1 cellular context compared by ENCODE assay signal in the genomic region with DNA sequence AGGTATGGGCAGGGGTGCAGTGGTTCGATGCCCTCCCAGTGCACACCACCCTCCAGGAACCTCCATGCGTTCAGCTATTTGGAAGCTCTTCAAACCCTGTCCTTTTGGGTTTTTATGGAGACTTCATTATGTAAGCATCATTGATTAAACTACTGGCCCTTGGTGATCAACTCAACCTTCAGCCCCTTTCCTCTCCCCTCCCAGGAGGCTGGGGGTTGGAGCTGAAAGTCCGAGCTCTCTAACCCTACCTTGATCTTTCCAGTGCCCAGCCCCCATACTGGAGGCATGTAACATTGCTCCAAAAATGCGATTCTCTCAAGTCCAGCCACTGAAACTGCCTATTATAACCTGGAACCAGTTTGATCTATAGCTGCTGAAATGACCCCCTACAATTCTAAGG.
TF ChIP-seq lines count a peak whose summit lies in the region.

No MANE protein-coding gene starts in this region.

TF ChIP-seq in HepG2, 621 proteins besides CTCF, POLR2A, EP300 and RAD21 (continued from another document and continues in another):
- TF ChIP-seq, protein P1, sequence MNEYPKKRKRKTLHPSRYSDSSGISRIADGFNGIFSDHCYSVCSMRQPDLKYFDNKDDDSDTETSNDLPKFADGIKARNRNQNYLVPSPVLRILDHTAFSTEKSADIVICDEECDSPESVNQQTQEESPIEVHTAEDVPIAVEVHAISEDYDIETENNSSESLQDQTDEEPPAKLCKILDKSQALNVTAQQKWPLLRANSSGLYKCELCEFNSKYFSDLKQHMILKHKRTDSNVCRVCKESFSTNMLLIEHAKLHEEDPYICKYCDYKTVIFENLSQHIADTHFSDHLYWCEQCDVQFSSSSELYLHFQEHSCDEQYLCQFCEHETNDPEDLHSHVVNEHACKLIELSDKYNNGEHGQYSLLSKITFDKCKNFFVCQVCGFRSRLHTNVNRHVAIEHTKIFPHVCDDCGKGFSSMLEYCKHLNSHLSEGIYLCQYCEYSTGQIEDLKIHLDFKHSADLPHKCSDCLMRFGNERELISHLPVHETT (CRISPR knock-in tag; conservative IDR thresholded peaks at IDR 0.05) = no peak
- TF ChIP-seq KAT7 (CRISPR knock-in tag; IDR thresholded peaks at IDR 0.05; ENCODE audit: borderline replicate concordance) = no peak
- no peak for TF ChIP-seq XBP1 (CRISPR knock-in tag; IDR thresholded peaks at IDR 0.05)
- TF ChIP-seq ZMYM4 (CRISPR knock-in tag; IDR thresholded peaks at IDR 0.05) = peak; percentile 64
- TF ChIP-seq MYNN (CRISPR knock-in tag; IDR thresholded peaks at IDR 0.05; ENCODE audit: low read depth) = no peak
- TF ChIP-seq SATB2 (CRISPR knock-in tag; IDR thresholded peaks at IDR 0.05) = no peak
- TF ChIP-seq, protein P2, sequence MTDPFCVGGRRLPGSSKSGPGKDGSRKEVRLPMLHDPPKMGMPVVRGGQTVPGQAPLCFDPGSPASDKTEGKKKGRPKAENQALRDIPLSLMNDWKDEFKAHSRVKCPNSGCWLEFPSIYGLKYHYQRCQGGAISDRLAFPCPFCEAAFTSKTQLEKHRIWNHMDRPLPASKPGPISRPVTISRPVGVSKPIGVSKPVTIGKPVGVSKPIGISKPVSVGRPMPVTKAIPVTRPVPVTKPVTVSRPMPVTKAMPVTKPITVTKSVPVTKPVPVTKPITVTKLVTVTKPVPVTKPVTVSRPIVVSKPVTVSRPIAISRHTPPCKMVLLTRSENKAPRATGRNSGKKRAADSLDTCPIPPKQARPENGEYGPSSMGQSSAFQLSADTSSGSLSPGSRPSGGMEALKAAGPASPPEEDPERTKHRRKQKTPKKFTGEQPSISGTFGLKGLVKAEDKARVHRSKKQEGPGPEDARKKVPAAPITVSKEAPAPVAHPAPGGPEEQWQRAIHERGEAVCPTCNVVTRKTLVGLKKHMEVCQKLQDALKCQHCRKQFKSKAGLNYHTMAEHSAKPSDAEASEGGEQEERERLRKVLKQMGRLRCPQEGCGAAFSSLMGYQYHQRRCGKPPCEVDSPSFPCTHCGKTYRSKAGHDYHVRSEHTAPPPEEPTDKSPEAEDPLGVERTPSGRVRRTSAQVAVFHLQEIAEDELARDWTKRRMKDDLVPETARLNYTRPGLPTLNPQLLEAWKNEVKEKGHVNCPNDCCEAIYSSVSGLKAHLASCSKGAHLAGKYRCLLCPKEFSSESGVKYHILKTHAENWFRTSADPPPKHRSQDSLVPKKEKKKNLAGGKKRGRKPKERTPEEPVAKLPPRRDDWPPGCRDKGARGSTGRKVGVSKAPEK (CRISPR knock-in tag; IDR thresholded peaks at IDR 0.05; ENCODE audit: borderline replicate concordance) = no peak
- TF ChIP-seq, protein P3, sequence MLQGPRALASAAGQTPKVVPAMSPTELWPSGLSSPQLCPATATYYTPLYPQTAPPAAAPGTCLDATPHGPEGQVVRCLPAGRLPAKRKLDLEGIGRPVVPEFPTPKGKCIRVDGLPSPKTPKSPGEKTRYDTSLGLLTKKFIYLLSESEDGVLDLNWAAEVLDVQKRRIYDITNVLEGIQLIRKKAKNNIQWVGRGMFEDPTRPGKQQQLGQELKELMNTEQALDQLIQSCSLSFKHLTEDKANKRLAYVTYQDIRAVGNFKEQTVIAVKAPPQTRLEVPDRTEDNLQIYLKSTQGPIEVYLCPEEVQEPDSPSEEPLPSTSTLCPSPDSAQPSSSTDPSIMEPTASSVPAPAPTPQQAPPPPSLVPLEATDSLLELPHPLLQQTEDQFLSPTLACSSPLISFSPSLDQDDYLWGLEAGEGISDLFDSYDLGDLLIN (CRISPR knock-in tag; IDR thresholded peaks at IDR 0.05; ENCODE audit: borderline replicate concordance) = no peak
- no peak for TF ChIP-seq FOXK1 (CRISPR knock-in tag; IDR thresholded peaks at IDR 0.05; ENCODE audit: borderline replicate concordance, low read depth)
- TF ChIP-seq ASH2L (IDR thresholded peaks at IDR 0.05; ENCODE audit: insufficient read length, low read depth, low read length) = no peak
- TF ChIP-seq, protein P4, sequence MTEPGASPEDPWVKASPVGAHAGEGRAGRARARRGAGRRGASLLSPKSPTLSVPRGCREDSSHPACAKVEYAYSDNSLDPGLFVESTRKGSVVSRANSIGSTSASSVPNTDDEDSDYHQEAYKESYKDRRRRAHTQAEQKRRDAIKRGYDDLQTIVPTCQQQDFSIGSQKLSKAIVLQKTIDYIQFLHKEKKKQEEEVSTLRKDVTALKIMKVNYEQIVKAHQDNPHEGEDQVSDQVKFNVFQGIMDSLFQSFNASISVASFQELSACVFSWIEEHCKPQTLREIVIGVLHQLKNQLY (CRISPR knock-in tag; IDR thresholded peaks at IDR 0.05) = no peak
- TF ChIP-seq GATA4 (IDR thresholded peaks at IDR 0.05; ENCODE audit: borderline replicate concordance, low read depth) = no peak
- TF ChIP-seq ZFP37 (CRISPR knock-in tag; IDR thresholded peaks at IDR 0.05; ENCODE audit: borderline replicate concordance) = no peak
- no peak for TF ChIP-seq SP2 (CRISPR knock-in tag; IDR thresholded peaks at IDR 0.05)
- TF ChIP-seq ZNF317 (CRISPR knock-in tag; IDR thresholded peaks at IDR 0.05) = no peak
- no peak for TF ChIP-seq ZNF333 (CRISPR knock-in tag; IDR thresholded peaks at IDR 0.05; ENCODE audit: borderline replicate concordance)
- no peak for TF ChIP-seq ZNF12 (CRISPR knock-in tag; IDR thresholded peaks at IDR 0.05)
- TF ChIP-seq, protein P5, sequence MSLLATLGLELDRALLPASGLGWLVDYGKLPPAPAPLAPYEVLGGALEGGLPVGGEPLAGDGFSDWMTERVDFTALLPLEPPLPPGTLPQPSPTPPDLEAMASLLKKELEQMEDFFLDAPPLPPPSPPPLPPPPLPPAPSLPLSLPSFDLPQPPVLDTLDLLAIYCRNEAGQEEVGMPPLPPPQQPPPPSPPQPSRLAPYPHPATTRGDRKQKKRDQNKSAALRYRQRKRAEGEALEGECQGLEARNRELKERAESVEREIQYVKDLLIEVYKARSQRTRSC (CRISPR knock-in tag; IDR thresholded peaks at IDR 0.05; ENCODE audit: low read depth) = no peak
- TF ChIP-seq PPARG (CRISPR knock-in tag; conservative IDR thresholded peaks at IDR 0.05) = 0 out of 2 replicates have a peak, but pooled peaks have one; percentile 21
- TF ChIP-seq HNF4G (IDR thresholded peaks at IDR 0.05; ENCODE audit: borderline replicate concordance, low read depth, low read length) = peak; percentile 76
- no peak for TF ChIP-seq HNF4G (CRISPR knock-in tag; IDR thresholded peaks at IDR 0.05; ENCODE audit: borderline replicate concordance, low read depth)
- no peak for TF ChIP-seq CHD2 (IDR thresholded peaks at IDR 0.05; ENCODE audit: low read depth, low read length)
- TF ChIP-seq, protein P6, sequence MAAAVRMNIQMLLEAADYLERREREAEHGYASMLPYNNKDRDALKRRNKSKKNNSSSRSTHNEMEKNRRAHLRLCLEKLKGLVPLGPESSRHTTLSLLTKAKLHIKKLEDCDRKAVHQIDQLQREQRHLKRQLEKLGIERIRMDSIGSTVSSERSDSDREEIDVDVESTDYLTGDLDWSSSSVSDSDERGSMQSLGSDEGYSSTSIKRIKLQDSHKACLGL (CRISPR knock-in tag; IDR thresholded peaks at IDR 0.05) = no peak
- no peak for TF ChIP-seq ZC3H4 (CRISPR knock-in tag; IDR thresholded peaks at IDR 0.05; ENCODE audit: borderline replicate concordance)
- peak; percentile 93 for TF ChIP-seq SALL1 (CRISPR knock-in tag; IDR thresholded peaks at IDR 0.05)
- TF ChIP-seq, protein P7, sequence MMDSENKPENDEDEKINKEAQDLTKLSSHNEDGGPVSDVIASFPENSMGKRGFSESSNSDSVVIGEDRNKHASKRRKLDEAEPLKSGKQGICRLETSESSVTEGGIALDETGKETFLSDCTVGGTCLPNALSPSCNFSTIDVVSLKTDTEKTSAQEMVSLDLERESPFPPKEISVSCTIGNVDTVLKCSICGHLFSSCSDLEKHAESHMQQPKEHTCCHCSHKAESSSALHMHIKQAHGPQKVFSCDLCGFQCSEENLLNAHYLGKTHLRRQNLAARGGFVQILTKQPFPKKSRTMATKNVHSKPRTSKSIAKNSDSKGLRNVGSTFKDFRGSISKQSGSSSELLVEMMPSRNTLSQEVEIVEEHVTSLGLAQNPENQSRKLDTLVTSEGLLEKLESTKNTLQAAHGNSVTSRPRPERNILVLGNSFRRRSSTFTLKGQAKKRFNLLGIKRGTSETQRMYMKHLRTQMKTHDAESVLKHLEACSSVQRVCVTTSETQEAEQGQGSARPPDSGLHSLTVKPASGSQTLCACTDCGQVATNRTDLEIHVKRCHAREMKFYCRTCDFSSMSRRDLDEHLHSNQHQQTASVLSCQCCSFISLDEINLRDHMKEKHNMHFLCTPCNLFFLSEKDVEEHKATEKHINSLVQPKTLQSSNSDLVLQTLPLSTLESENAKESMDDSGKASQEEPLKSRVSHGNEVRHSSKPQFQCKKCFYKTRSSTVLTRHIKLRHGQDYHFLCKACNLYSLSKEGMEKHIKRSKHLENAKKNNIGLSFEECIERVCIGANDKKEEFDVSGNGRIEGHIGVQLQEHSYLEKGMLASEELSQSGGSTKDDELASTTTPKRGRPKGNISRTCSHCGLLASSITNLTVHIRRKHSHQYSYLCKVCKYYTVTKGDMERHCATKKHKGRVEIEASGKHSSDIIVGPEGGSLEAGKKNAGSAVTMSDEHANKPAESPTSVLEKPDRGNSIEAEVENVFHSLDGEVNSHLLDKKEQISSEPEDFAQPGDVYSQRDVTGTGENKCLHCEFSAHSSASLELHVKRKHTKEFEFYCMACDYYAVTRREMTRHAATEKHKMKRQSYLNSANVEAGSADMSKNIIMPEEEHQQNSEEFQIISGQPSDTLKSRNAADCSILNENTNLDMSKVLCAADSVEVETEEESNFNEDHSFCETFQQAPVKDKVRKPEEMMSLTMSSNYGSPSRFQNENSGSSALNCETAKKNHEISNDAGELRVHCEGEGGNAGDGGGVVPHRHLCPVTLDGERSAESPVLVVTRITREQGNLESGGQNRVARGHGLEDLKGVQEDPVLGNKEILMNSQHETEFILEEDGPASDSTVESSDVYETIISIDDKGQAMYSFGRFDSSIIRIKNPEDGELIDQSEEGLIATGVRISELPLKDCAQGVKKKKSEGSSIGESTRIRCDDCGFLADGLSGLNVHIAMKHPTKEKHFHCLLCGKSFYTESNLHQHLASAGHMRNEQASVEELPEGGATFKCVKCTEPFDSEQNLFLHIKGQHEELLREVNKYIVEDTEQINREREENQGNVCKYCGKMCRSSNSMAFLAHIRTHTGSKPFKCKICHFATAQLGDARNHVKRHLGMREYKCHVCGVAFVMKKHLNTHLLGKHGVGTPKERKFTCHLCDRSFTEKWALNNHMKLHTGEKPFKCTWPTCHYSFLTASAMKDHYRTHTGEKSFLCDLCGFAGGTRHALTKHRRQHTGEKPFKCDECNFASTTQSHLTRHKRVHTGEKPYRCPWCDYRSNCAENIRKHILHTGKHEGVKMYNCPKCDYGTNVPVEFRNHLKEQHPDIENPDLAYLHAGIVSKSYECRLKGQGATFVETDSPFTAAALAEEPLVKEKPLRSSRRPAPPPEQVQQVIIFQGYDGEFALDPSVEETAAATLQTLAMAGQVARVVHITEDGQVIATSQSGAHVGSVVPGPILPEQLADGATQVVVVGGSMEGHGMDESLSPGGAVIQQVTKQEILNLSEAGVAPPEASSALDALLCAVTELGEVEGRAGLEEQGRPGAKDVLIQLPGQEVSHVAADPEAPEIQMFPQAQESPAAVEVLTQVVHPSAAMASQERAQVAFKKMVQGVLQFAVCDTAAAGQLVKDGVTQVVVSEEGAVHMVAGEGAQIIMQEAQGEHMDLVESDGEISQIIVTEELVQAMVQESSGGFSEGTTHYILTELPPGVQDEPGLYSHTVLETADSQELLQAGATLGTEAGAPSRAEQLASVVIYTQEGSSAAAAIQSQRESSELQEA (CRISPR knock-in tag; IDR thresholded peaks at IDR 0.05; ENCODE audit: not compliant biosample characterization) = no peak
- no peak for TF ChIP-seq ZNF746 (CRISPR knock-in tag; IDR thresholded peaks at IDR 0.05)
- TF ChIP-seq THAP11 (CRISPR knock-in tag; IDR thresholded peaks at IDR 0.05) = no peak
- TF ChIP-seq ZBTB1 (CRISPR knock-in tag; IDR thresholded peaks at IDR 0.05; ENCODE audit: borderline replicate concordance) = no peak
- no peak for TF ChIP-seq ZFP36 (IDR thresholded peaks at IDR 0.05; ENCODE audit: borderline replicate concordance, low read depth, low read length, partially characterized antibody)
- TF ChIP-seq SUZ12 (IDR thresholded peaks at IDR 0.05; ENCODE audit: low read depth, low read length) = no peak
- TF ChIP-seq HNF4A (CRISPR knock-in tag; IDR thresholded peaks at IDR 0.05) = peak; percentile 78
- TF ChIP-seq SMARCC2 (IDR thresholded peaks at IDR 0.05) = no peak
- TF ChIP-seq JDP2 (CRISPR knock-in tag; IDR thresholded peaks at IDR 0.05; ENCODE audit: borderline replicate concordance) = no peak
- TF ChIP-seq ZFX (CRISPR knock-in tag; IDR thresholded peaks at IDR 0.05; ENCODE audit: low read depth) = peak; percentile 39; the same call in 1 of the 2 replicates
- TF ChIP-seq RBM22 (optimal IDR thresholded peaks at IDR 0.05; ENCODE audit: low read length) = no peak
- TF ChIP-seq ZNF143 (CRISPR knock-in tag; IDR thresholded peaks at IDR 0.05) = no peak
- no peak for TF ChIP-seq ZNF878 (CRISPR knock-in tag; IDR thresholded peaks at IDR 0.05)
- TF ChIP-seq, protein P8, sequence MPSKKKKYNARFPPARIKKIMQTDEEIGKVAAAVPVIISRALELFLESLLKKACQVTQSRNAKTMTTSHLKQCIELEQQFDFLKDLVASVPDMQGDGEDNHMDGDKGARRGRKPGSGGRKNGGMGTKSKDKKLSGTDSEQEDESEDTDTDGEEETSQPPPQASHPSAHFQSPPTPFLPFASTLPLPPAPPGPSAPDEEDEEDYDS (CRISPR knock-in tag; IDR thresholded peaks at IDR 0.05) = no peak
- no peak for TF ChIP-seq ZNF468 (CRISPR knock-in tag; IDR thresholded peaks at IDR 0.05)
- no peak for TF ChIP-seq POLR2AphosphoS2 (IDR thresholded peaks at IDR 0.05; ENCODE audit: low read depth, low read length)
- no peak for TF ChIP-seq ELF4 (CRISPR knock-in tag; IDR thresholded peaks at IDR 0.05; ENCODE audit: borderline replicate concordance)
- TF ChIP-seq MTA3 (CRISPR knock-in tag; IDR thresholded peaks at IDR 0.05) = no peak
- TF ChIP-seq, protein P9, sequence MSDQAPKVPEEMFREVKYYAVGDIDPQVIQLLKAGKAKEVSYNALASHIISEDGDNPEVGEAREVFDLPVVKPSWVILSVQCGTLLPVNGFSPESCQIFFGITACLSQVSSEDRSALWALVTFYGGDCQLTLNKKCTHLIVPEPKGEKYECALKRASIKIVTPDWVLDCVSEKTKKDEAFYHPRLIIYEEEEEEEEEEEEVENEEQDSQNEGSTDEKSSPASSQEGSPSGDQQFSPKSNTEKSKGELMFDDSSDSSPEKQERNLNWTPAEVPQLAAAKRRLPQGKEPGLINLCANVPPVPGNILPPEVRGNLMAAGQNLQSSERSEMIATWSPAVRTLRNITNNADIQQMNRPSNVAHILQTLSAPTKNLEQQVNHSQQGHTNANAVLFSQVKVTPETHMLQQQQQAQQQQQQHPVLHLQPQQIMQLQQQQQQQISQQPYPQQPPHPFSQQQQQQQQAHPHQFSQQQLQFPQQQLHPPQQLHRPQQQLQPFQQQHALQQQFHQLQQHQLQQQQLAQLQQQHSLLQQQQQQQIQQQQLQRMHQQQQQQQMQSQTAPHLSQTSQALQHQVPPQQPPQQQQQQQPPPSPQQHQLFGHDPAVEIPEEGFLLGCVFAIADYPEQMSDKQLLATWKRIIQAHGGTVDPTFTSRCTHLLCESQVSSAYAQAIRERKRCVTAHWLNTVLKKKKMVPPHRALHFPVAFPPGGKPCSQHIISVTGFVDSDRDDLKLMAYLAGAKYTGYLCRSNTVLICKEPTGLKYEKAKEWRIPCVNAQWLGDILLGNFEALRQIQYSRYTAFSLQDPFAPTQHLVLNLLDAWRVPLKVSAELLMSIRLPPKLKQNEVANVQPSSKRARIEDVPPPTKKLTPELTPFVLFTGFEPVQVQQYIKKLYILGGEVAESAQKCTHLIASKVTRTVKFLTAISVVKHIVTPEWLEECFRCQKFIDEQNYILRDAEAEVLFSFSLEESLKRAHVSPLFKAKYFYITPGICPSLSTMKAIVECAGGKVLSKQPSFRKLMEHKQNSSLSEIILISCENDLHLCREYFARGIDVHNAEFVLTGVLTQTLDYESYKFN (CRISPR knock-in tag; conservative IDR thresholded peaks at IDR 0.05) = peak; percentile 84
- TF ChIP-seq REPIN1 (CRISPR knock-in tag; IDR thresholded peaks at IDR 0.05; ENCODE audit: borderline replicate concordance, low read depth) = no peak
- no peak for TF ChIP-seq STAT5B (CRISPR knock-in tag; IDR thresholded peaks at IDR 0.05)
